1 cellular context compared by ENCODE assay signal in the genomic region with DNA sequence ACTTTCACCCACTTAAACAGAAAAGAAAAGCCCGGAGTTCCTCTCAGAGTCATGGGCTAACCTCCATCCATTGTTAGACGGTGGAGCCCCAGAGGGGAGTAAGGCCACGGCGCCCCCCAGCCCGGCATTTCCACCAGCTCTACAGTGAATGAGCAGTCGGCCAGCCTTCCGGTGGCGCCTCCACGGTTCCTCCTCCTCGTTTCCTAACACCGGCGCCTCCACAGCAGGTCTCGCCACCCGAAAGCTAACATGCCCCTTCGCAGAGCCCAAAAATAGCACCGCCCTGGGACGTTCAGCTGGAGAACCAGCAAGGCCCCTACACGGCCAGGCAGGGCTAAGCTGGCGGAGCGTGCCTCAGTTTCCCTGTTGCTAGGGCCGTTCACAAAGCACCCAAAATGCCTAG.
TF ChIP-seq lines count a peak whose summit lies in the region.

No MANE protein-coding gene starts in this region.

TF ChIP-seq in HepG2, 621 proteins besides CTCF, POLR2A, EP300 and RAD21 (continued from another document):
- TF ChIP-seq, protein P1, sequence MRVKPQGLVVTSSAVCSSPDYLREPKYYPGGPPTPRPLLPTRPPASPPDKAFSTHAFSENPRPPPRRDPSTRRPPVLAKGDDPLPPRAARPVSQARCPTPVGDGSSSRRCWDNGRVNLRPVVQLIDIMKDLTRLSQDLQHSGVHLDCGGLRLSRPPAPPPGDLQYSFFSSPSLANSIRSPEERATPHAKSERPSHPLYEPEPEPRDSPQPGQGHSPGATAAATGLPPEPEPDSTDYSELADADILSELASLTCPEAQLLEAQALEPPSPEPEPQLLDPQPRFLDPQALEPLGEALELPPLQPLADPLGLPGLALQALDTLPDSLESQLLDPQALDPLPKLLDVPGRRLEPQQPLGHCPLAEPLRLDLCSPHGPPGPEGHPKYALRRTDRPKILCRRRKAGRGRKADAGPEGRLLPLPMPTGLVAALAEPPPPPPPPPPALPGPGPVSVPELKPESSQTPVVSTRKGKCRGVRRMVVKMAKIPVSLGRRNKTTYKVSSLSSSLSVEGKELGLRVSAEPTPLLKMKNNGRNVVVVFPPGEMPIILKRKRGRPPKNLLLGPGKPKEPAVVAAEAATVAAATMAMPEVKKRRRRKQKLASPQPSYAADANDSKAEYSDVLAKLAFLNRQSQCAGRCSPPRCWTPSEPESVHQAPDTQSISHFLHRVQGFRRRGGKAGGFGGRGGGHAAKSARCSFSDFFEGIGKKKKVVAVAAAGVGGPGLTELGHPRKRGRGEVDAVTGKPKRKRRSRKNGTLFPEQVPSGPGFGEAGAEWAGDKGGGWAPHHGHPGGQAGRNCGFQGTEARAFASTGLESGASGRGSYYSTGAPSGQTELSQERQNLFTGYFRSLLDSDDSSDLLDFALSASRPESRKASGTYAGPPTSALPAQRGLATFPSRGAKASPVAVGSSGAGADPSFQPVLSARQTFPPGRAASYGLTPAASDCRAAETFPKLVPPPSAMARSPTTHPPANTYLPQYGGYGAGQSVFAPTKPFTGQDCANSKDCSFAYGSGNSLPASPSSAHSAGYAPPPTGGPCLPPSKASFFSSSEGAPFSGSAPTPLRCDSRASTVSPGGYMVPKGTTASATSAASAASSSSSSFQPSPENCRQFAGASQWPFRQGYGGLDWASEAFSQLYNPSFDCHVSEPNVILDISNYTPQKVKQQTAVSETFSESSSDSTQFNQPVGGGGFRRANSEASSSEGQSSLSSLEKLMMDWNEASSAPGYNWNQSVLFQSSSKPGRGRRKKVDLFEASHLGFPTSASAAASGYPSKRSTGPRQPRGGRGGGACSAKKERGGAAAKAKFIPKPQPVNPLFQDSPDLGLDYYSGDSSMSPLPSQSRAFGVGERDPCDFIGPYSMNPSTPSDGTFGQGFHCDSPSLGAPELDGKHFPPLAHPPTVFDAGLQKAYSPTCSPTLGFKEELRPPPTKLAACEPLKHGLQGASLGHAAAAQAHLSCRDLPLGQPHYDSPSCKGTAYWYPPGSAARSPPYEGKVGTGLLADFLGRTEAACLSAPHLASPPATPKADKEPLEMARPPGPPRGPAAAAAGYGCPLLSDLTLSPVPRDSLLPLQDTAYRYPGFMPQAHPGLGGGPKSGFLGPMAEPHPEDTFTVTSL (CRISPR knock-in tag; IDR thresholded peaks at IDR 0.05; ENCODE audit: borderline replicate concordance), result peak; percentile 40; the same call in 1 of the 2 replicates
- TF ChIP-seq ZNF891 (CRISPR knock-in tag; IDR thresholded peaks at IDR 0.05), result peak; percentile 41; the same call in 1 of the 2 replicates
- TF ChIP-seq, protein P2, sequence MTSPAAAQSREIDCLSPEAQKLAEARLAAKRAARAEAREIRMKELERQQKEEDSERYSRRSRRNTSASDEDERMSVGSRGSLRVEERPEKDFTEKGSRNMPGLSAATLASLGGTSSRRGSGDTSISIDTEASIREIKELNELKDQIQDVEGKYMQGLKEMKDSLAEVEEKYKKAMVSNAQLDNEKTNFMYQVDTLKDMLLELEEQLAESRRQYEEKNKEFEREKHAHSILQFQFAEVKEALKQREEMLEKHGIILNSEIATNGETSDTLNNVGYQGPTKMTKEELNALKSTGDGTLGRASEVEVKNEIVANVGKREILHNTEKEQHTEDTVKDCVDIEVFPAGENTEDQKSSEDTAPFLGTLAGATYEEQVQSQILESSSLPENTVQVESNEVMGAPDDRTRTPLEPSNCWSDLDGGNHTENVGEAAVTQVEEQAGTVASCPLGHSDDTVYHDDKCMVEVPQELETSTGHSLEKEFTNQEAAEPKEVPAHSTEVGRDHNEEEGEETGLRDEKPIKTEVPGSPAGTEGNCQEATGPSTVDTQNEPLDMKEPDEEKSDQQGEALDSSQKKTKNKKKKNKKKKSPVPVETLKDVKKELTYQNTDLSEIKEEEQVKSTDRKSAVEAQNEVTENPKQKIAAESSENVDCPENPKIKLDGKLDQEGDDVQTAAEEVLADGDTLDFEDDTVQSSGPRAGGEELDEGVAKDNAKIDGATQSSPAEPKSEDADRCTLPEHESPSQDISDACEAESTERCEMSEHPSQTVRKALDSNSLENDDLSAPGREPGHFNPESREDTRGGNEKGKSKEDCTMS (CRISPR knock-in tag; conservative IDR thresholded peaks at IDR 0.05), result no peak
- 0 out of 2 replicates have a peak, but pooled peaks have one; percentile 19 for TF ChIP-seq CBFB (CRISPR knock-in tag; IDR thresholded peaks at IDR 0.05)
- TF ChIP-seq ZNF232 (CRISPR knock-in tag; IDR thresholded peaks at IDR 0.05; ENCODE audit: borderline replicate concordance), result peak; percentile 17; the same call in 1 of the 2 replicates
- TF ChIP-seq ZNF543 (CRISPR knock-in tag; IDR thresholded peaks at IDR 0.05), result no peak
- TF ChIP-seq KLF13 (CRISPR knock-in tag; IDR thresholded peaks at IDR 0.05), result 0 out of 2 replicates have a peak, but pooled peaks have one; percentile 30
- TF ChIP-seq TCF7L2 (IDR thresholded peaks at IDR 0.05; ENCODE audit: low read depth, low read length), result no peak
- TF ChIP-seq THAP8 (CRISPR knock-in tag; IDR thresholded peaks at IDR 0.05; ENCODE audit: borderline replicate concordance), result no peak
- TF ChIP-seq SIN3A (IDR thresholded peaks at IDR 0.05; ENCODE audit: borderline replicate concordance, low read depth, low read length), result peak; percentile 59; the same call in 1 of the 2 replicates
